16 cellular contexts compared by ENCODE assay signal in the genomic region with DNA sequence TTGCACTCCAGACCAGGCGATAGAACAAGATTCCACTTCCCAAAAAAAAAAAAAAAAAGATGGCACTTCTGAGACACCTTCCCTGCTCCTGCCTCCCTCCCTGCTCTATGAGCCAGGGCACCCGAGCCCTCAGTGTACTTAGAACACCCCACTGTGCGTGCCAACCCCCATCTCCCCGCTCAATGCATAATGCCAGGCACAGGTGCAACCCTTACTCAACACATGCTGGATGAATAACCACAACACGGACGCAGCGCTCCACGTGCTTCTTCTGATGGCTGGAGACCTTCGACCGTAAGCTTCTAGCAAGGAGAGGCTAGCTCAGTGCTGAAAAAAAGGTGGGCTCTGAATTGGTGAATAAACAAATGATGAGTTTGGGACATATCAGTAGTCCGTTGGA. TPM values are rescaled to one million over a fixed set of nuclear protein-coding genes. Genes with fewer than 3 reads are reported as not detected.
DNase-seq lines count a peak whose midpoint lies in the region; ATAC-seq and TF ChIP-seq lines count a peak whose summit lies in the region.
"Had no signal": no experiment of that assay in that cellular context is flagged by ENCODE, and none has a peak within 500 bp of the region (broad histone marks: within the 10 kb centered on the region; RNA-seq: fewer than 3 reads in every experiment).

No MANE protein-coding gene starts in this region.

- peak overlapping the region; percentile 74 for H3K27ac Mint-ChIP-seq in activated T-cell treated with anti-CD3 and anti-CD28 coated beads, Interleukin-2, amount 50 U/mL, for 72 hours
- H3K27ac Mint-ChIP-seq in activated B cell treated with CpG ODN at 0.5 μM for 24 hours, result peak overlapping the region; percentile 21
- peak overlapping the region in 5 of 9 donors; percentile 14 to 86 (median 76) for H3K27ac Mint-ChIP-seq in naive thymus-derived CD4-positive, alpha-beta T cell

- TF ChIP-seq CTCF in activated B cell treated with CpG ODN at 0.5 μM for 24 hours (IDR thresholded peaks at IDR 0.05) (no peak), suprapubic skin (IDR thresholded peaks at IDR 0.05) (no peak), BE2C (IDR thresholded peaks at IDR 0.05; ENCODE audit: low read depth, low read length) (no peak)

- no peaks in the 10 kb centered on the region for H3K27me3 ChIP-seq in naive thymus-derived CD4-positive, alpha-beta T cell (ENCODE audit: control insufficient read depth in 2 of 2, insufficient read depth in 2 of 2, low read length in 2 of 2)
- no peaks in the 10 kb centered on the region for H3K27me3 ChIP-seq in suprapubic skin
- H3K27me3 ChIP-seq in BE2C, result no peaks in the 10 kb centered on the region
- H3K27me3 ChIP-seq: SJCRH30 had no signal

- no peak for ATAC-seq in activated T-cell treated with anti-CD3 and anti-CD28 coated beads, Interleukin-2, amount 50 U/mL, for 72 hours (replicated peaks in 1 of 2)
- ATAC-seq in activated B cell treated with CpG ODN at 0.5 μM for 24 hours (ENCODE audit: low read depth), result no peak
- ATAC-seq in naive thymus-derived CD4-positive, alpha-beta T cell, result no peak

- no peak overlapping the region for H3K4me3 ChIP-seq in naive thymus-derived CD4-positive, alpha-beta T cell (ENCODE audit: low read length)
- no peak overlapping the region for H3K4me3 ChIP-seq in suprapubic skin
- no peak overlapping the region for H3K4me3 ChIP-seq in BE2C (ENCODE audit: low read depth, low read length)
- H3K4me3 ChIP-seq: SJCRH30 had no signal

- CTCF ChIA-PET in activated B cell treated with CpG ODN at 0.5 μM for 24 hours (lab: Charles Lee), result no interaction called here
- CTCF ChIA-PET in naive thymus-derived CD4-positive, alpha-beta T cell (lab: Charles Lee), result no interaction called here

- peaks cover 11% of the 10 kb centered on the region for H3K27me3 Mint-ChIP-seq in activated T-cell treated with anti-CD3 and anti-CD28 coated beads, Interleukin-2, amount 50 U/mL, for 72 hours (ENCODE audit: low read depth)
- H3K27me3 Mint-ChIP-seq in activated B cell treated with CpG ODN at 0.5 μM for 24 hours, result no peaks in the 10 kb centered on the region
- no peaks in the 10 kb centered on the region for H3K27me3 Mint-ChIP-seq in naive thymus-derived CD4-positive, alpha-beta T cell

- DNase-seq in activated T-cell treated with anti-CD3 and anti-CD28 coated beads, Interleukin-2, amount 50 U/mL, for 72 hours, result no peak
- no peak for DNase-seq in activated T-cell treated with anti-CD3 and anti-CD28 coated beads for 4 hours
- no peak for DNase-seq in activated B cell treated with CpG ODN at 0.5 μM for 24 hours
- DNase-seq in naive thymus-derived CD4-positive, alpha-beta T cell, result no peak
- no peak for DNase-seq in suprapubic skin (ENCODE audit: low spot score in 2 of 2)
- no peak for DNase-seq in BE2C
- no peak for DNase-seq in stimulated activated CD4-positive, alpha-beta T cell treated with anti-CD3 and anti-CD28 coated beads, Interleukin-4, amount 100 ng/mL, for 24 hours
- no peak for DNase-seq in medulla oblongata (ENCODE audit: extremely low spot score)
- DNase-seq: cerebellar nuclear complex, GDM1, immature natural killer cell, NCI-H1930, NCI-H510A treated with DMSO at 0.1 percent for 48 hours, nucleus accumbens, SJCRH30, substantia nigra had no signal

- intact Hi-C loops in activated B cell treated with CpG ODN at 0.5 μM for 24 hours (cut with micrococcal nuclease), result no loop called here
- intact Hi-C loops in naive thymus-derived CD4-positive, alpha-beta T cell (cut with micrococcal nuclease), result no loop called here

- POLR2A ChIA-PET in activated B cell treated with CpG ODN at 0.5 μM for 24 hours (lab: Charles Lee), result interaction anchor here (0.6 to 0.7 kb wide), 2 partner anchors 30 to 43 kb away, joined by 4 to 8 read pairs; no protein-coding TSS in a partner anchor
- POLR2A ChIA-PET in naive thymus-derived CD4-positive, alpha-beta T cell (lab: Charles Lee), result no interaction called here

- H3K9me3 Mint-ChIP-seq in activated T-cell treated with anti-CD3 and anti-CD28 coated beads, Interleukin-2, amount 50 U/mL, for 72 hours, result no peaks in the 10 kb centered on the region
- no peaks in the 10 kb centered on the region for H3K9me3 Mint-ChIP-seq in activated B cell treated with CpG ODN at 0.5 μM for 24 hours
- peaks cover 0 to 3% (median 0%) of the 10 kb centered on the region in 11 donors for H3K9me3 Mint-ChIP-seq in naive thymus-derived CD4-positive, alpha-beta T cell

- no peak for TF ChIP-seq EP300 in suprapubic skin (IDR thresholded peaks at IDR 0.05)

- H3K4me3 Mint-ChIP-seq in activated T-cell treated with anti-CD3 and anti-CD28 coated beads, Interleukin-2, amount 50 U/mL, for 72 hours, result no peak overlapping the region
- no peak overlapping the region for H3K4me3 Mint-ChIP-seq in activated B cell treated with CpG ODN at 0.5 μM for 24 hours
- H3K4me3 Mint-ChIP-seq in naive thymus-derived CD4-positive, alpha-beta T cell, result peak overlapping the region in 1 of 10 donors; percentile 56
- H3K4me3 Mint-ChIP-seq: immature natural killer cell had no signal

- peaks cover 0 to 5% (median 0%) of the 10 kb centered on the region in 3 experiments for H3K36me3 ChIP-seq in naive thymus-derived CD4-positive, alpha-beta T cell (ENCODE audit: control insufficient read depth in 2 of 3, insufficient read depth in 3 of 3, low read length in 3 of 3)
- H3K36me3 ChIP-seq in suprapubic skin (no peaks in the 10 kb centered on the region), BE2C (no peaks in the 10 kb centered on the region)
- H3K36me3 ChIP-seq: SJCRH30 had no signal

- no peak for TF ChIP-seq POLR2A in suprapubic skin (IDR thresholded peaks at IDR 0.05)

- no peak overlapping the region for H3K27ac ChIP-seq in naive thymus-derived CD4-positive, alpha-beta T cell (ENCODE audit: low read depth, low read length)
- peak overlapping the region; percentile 45 for H3K27ac ChIP-seq in suprapubic skin
- H3K27ac ChIP-seq: SJCRH30 had no signal

- 93% methylated on average over 11 of the region's 11 CpGs for WGBS in suprapubic skin

- no peaks in the 10 kb centered on the region for H3K9me3 ChIP-seq in naive thymus-derived CD4-positive, alpha-beta T cell (ENCODE audit: control insufficient read depth in 2 of 3, low read length in 3 of 3)
- H3K9me3 ChIP-seq in suprapubic skin (no peaks in the 10 kb centered on the region), BE2C (no peaks in the 10 kb centered on the region)
- H3K9me3 ChIP-seq: SJCRH30 had no signal

- peaks cover 31% of the 10 kb centered on the region for H3K4me1 Mint-ChIP-seq in activated T-cell treated with anti-CD3 and anti-CD28 coated beads, Interleukin-2, amount 50 U/mL, for 72 hours (ENCODE audit: low read depth)
- peaks cover 41% of the 10 kb centered on the region for H3K4me1 Mint-ChIP-seq in activated B cell treated with CpG ODN at 0.5 μM for 24 hours
- H3K4me1 Mint-ChIP-seq in naive thymus-derived CD4-positive, alpha-beta T cell, result peaks cover 18 to 59% (median 44%) of the 10 kb centered on the region in 7 donors

- H3K4me1 ChIP-seq in naive thymus-derived CD4-positive, alpha-beta T cell (ENCODE audit: control insufficient read depth in 2 of 2, insufficient read depth in 2 of 2, low read length in 2 of 2), result peaks cover 0 to 8% of the 10 kb centered on the region in 2 donors
- H3K4me1 ChIP-seq in suprapubic skin (peaks cover 32% of the 10 kb centered on the region), BE2C (no peaks in the 10 kb centered on the region)
- H3K4me1 ChIP-seq: SJCRH30 had no signal

- H3K36me3 Mint-ChIP-seq in activated T-cell treated with anti-CD3 and anti-CD28 coated beads, Interleukin-2, amount 50 U/mL, for 72 hours (ENCODE audit: insufficient read depth in 2 of 2), result peaks cover 2 to 3% of the 10 kb centered on the region in 2 donors
- H3K36me3 Mint-ChIP-seq in activated B cell treated with CpG ODN at 0.5 μM for 24 hours (ENCODE audit: low read depth), result peaks cover 35% of the 10 kb centered on the region
- peaks cover 0 to 9% (median 0%) of the 10 kb centered on the region in 5 donors for H3K36me3 Mint-ChIP-seq in naive thymus-derived CD4-positive, alpha-beta T cell

RNA-seq across cellular contexts. Expression of a gene that starts 19.9 kb away (rescaled TPM):
- 100 to 1,000 TPM; 131 to 150 TPM for total RNA-seq in activated T-cell treated with anti-CD3 and anti-CD28 coated beads, Interleukin-2, amount 50 U/mL, for 72 hours
- total RNA-seq in activated B cell treated with CpG ODN at 0.5 μM for 24 hours (134 and 146 TPM in 2 replicates), suprapubic skin (10 to 100 TPM; 51.3 to 61.5 (median 58.3) TPM)
- total RNA-seq in naive thymus-derived CD4-positive, alpha-beta T cell, result 100 to 1,000 TPM in 2 of 5 experiments, 10 to 100 TPM in 3; 50.6 to 120 (median 61.6) TPM
- polyA plus RNA-seq in naive thymus-derived CD4-positive, alpha-beta T cell, result 10 to 100 TPM; 20.0 to 47.2 TPM
- 348 TPM for polyA plus RNA-seq in BE2C (2012; ENCODE audit: insufficient read depth, insufficient read length, low read depth)

RNA-seq across cellular contexts. Expression of a gene that starts 57.9 kb away (rescaled TPM):
- 10 to 100 TPM; 70.4 to 73.5 TPM for total RNA-seq in activated T-cell treated with anti-CD3 and anti-CD28 coated beads, Interleukin-2, amount 50 U/mL, for 72 hours
- total RNA-seq in activated B cell treated with CpG ODN at 0.5 μM for 24 hours (56.8 and 69.0 TPM in 2 replicates), suprapubic skin (10 to 100 TPM; 19.7 to 76.0 (median 33.9) TPM)
- total RNA-seq in naive thymus-derived CD4-positive, alpha-beta T cell, result 100 to 1,000 TPM in 3 of 5 experiments, 10 to 100 TPM in 2; 72.7 to 155 (median 103) TPM
- 10 to 100 TPM; 12.1 to 22.5 TPM for polyA plus RNA-seq in naive thymus-derived CD4-positive, alpha-beta T cell
- 46.6 TPM for polyA plus RNA-seq in BE2C (2012; ENCODE audit: insufficient read depth, insufficient read length, low read depth)

Comparison
In these comparisons a context has a peak if more than half of its experiments do, and no peak if none do; other contexts are left out.
1. H3K27ac Mint-ChIP-seq: peak in every context shown above with its lines; median percentile 76 in naive thymus-derived CD4-positive, alpha-beta T cell; 74 in activated T-cell treated with anti-CD3 and anti-CD28 coated beads, Interleukin-2, amount 50 U/mL, for 72 hours; 21 in activated B cell treated with CpG ODN at 0.5 μM for 24 hours.